2 cellular contexts compared by ENCODE assay signal in genomic region chr2:233331536-233331935, GRCh38.
A peak's percentile ranks its signal among the peaks of the same experiment; 100 is the strongest.
TF ChIP-seq lines count a peak whose summit lies in the region.

No MANE protein-coding gene starts in this region.

TF ChIP-seq in liver, 16 proteins besides CTCF, POLR2A, EP300 and RAD21:
- TF ChIP-seq YY1 (IDR thresholded peaks at IDR 0.05) (peak; percentile 25), FOXA2 (IDR thresholded peaks at IDR 0.05) (no peak), SP1 (IDR thresholded peaks at IDR 0.05) (peak; percentile 48), EGR1 (IDR thresholded peaks at IDR 0.05; ENCODE audit: low read depth in 2 of 2) (peak in 1 of 2 donors; percentile 67), GABPA (IDR thresholded peaks at IDR 0.05 in 1 of 2, conservative IDR thresholded peaks at IDR 0.05 in 1 of 2) (peak; percentile 51 to 69), MAX (IDR thresholded peaks at IDR 0.05) (peak; percentile 75), HNF4G (IDR thresholded peaks at IDR 0.05) (no peak)

TF ChIP-seq in HepG2, 621 proteins besides CTCF, POLR2A, EP300 and RAD21:
- TF ChIP-seq PAF1 (CRISPR knock-in tag; IDR thresholded peaks at IDR 0.05) (no peak), ATF5 (CRISPR knock-in tag; IDR thresholded peaks at IDR 0.05; ENCODE audit: low read depth) (no peak), E2F2 (CRISPR knock-in tag; IDR thresholded peaks at IDR 0.05; ENCODE audit: borderline replicate concordance) (no peak), HINFP (CRISPR knock-in tag; IDR thresholded peaks at IDR 0.05; ENCODE audit: low read depth) (no peak), TOE1 (CRISPR knock-in tag; IDR thresholded peaks at IDR 0.05) (no peak), ZNF776 (CRISPR knock-in tag; IDR thresholded peaks at IDR 0.05) (no peak), ZNF605 (CRISPR knock-in tag; IDR thresholded peaks at IDR 0.05) (no peak), ONECUT2 (CRISPR knock-in tag; IDR thresholded peaks at IDR 0.05) (no peak), JUNB (CRISPR knock-in tag; IDR thresholded peaks at IDR 0.05; ENCODE audit: borderline replicate concordance) (no peak)
